In the genomic region with DNA sequence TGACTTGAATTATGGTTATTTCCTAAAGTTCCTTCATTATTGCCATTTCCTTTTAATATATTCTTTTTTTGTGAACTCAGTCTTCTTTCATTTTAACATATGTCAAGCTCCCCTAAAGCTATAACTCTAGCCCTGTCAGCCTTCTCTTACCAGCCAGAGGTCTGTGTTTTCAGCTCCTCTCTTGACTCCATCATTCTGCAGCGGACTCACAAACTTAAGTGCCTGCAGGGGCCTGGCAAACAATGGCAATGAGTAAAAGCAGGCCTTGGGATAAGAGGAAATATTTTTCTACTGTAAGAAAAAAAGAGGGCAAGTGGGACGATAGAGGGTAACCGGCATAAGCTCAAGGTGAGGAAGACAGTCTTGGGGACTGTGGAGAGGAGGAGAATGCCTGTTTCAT, we compare ENCODE assay signal across 16 cellular contexts.
DNase-seq lines count a peak whose midpoint lies in the region; ATAC-seq, FAIRE-seq and TF ChIP-seq lines count a peak whose summit lies in the region.
"Had no signal": no experiment of that assay in that cellular context is flagged by ENCODE, and none has a peak within 500 bp of the region (broad histone marks: within the 10 kb centered on the region; RNA-seq: fewer than 3 reads in every experiment).

No MANE protein-coding gene starts in this region.

- no peaks in the 10 kb centered on the region for H4K20me1 ChIP-seq in SK-N-SH (ENCODE audit: insufficient read depth)

- CTCF ChIA-PET in SK-N-SH (lab: Yijun Ruan, JAX), result interaction anchor here (0.7 kb wide), 1 partner anchor 972 kb away, joined by 3 read pairs; no protein-coding TSS in a partner anchor

- H4K91ac ChIP-seq in trophoblast cell (ENCODE audit: low read depth, low read length), result no peak overlapping the region

- peaks cover 10% of the 10 kb centered on the region for H3K9me3 Mint-ChIP-seq in endodermal cell

- TF ChIP-seq CTCF in SK-N-SH (IDR thresholded peaks at IDR 0.05) (no peak), endodermal cell (conservative IDR thresholded peaks at IDR 0.05) (no peak), foreskin fibroblast (IDR thresholded peaks at IDR 0.05; ENCODE audit: low read depth, low read length) (no peak)

- peaks cover 11% of the 10 kb centered on the region for H3K36me3 Mint-ChIP-seq in endodermal cell (ENCODE audit: low read depth)

- no peaks in the 10 kb centered on the region for H3K79me1 ChIP-seq in trophoblast cell (ENCODE audit: low read length)

- H3K27ac ChIP-seq in SK-N-SH (ENCODE audit: low read depth in 2 of 2, low read length in 1 of 2), result peak overlapping the region in 1 of 2 experiments; percentile 71; a peak in 2 of 4 replicates
- no peak overlapping the region for H3K27ac ChIP-seq in endodermal cell (ENCODE audit: low read depth, low read length)
- H3K27ac ChIP-seq in trophoblast cell (ENCODE audit: low read depth, low read length), result peak overlapping the region; percentile 78
- H3K27ac ChIP-seq: BLaER1 treated with 17β-estradiol and CSF1 and Interleukin-3, amounts not matched to agents 10 nM and 100 nM had no signal

- peaks cover 24% of the 10 kb centered on the region for H3K4me1 Mint-ChIP-seq in endodermal cell

- no peak overlapping the region for H3K4me3 ChIP-seq in SK-N-SH (ENCODE audit: low read depth in 2 of 2, low read length in 1 of 2)
- H3K4me3 ChIP-seq in endodermal cell (ENCODE audit: low read length), result no peak overlapping the region
- no peak overlapping the region for H3K4me3 ChIP-seq in trophoblast cell (ENCODE audit: low read depth, low read length)
- H3K4me3 ChIP-seq in foreskin fibroblast (ENCODE audit: low read depth in 1 of 2, low read length in 2 of 2), result no peak overlapping the region
- H3K4me3 ChIP-seq: BLaER1 treated with 17β-estradiol and CSF1 and Interleukin-3, amounts not matched to agents 10 nM and 100 nM; HAP-1 had no signal

- H3K4me1 ChIP-seq in SK-N-SH (ENCODE audit: control insufficient read depth in 1 of 2, insufficient read depth in 2 of 2, low read depth in 1 of 2, low read length in 1 of 2), result peaks cover 0 to 7% of the 10 kb centered on the region in 2 experiments; a peak in 3 of 4 replicates
- H3K4me1 ChIP-seq in endodermal cell (ENCODE audit: control insufficient read depth, insufficient read depth, low read length), result peaks cover 8% of the 10 kb centered on the region
- H3K4me1 ChIP-seq in trophoblast cell (ENCODE audit: control insufficient read depth in 1 of 2, insufficient read depth in 2 of 2, low read length in 2 of 2), result peaks cover 0 to 5% of the 10 kb centered on the region in 2 experiments

- FAIRE-seq in HTR-8/SVneo (lab: Jason Lieb, UNC), result peak; percentile 65
- FAIRE-seq: G401.6, GM12892 had no signal

- no peak overlapping the region for H4K8ac ChIP-seq in trophoblast cell (ENCODE audit: low read depth, low read length)

- H2BK120ac ChIP-seq in trophoblast cell (ENCODE audit: insufficient read depth, low read length, poor library complexity), result no peak overlapping the region

- no peaks in the 10 kb centered on the region for H3K9me3 ChIP-seq in SK-N-SH
- peaks cover 5% of the 10 kb centered on the region for H3K9me3 ChIP-seq in endodermal cell (ENCODE audit: control insufficient read depth, low read length)
- no peaks in the 10 kb centered on the region for H3K9me3 ChIP-seq in trophoblast cell (ENCODE audit: insufficient read depth, low read depth, low read length)
- H3K9me3 ChIP-seq: HAP-1 had no signal

- H3K9me2 ChIP-seq in SK-N-SH, result no peaks in the 10 kb centered on the region

- H3K14ac ChIP-seq in trophoblast cell (ENCODE audit: low read length), result no peak overlapping the region

- H3K4me3 Mint-ChIP-seq in endodermal cell, result no peak overlapping the region
- H3K4me3 Mint-ChIP-seq: CD4-positive, CD25-positive, alpha-beta regulatory T cell had no signal

- ATAC-seq in SK-N-SH treated with all-trans-retinoic acid at 6 μM for 48 hours (peak; percentile 63), HG03280 (IDR thresholded peaks at IDR 0.05; ENCODE audit: unreplicated experiment) (no peak)

- H2BK12ac ChIP-seq in trophoblast cell (ENCODE audit: low read length), result no peak overlapping the region

- H3F3A ChIP-seq in SK-N-SH (replicated peaks; ENCODE audit: insufficient read depth), result peaks cover 8% of the 10 kb centered on the region

- H3K4me2 ChIP-seq in SK-N-SH, result no peak overlapping the region
- no peak overlapping the region for H3K4me2 ChIP-seq in trophoblast cell (ENCODE audit: low read length)

- H3K27me3 ChIP-seq in SK-N-SH (ENCODE audit: insufficient read depth) (no peaks in the 10 kb centered on the region), endodermal cell (ENCODE audit: control insufficient read depth, insufficient read depth, low read length, poor library complexity, severe bottlenecking) (no peaks in the 10 kb centered on the region), trophoblast cell (ENCODE audit: insufficient read depth, low read length) (no peaks in the 10 kb centered on the region)
- H3K27me3 ChIP-seq: BLaER1 treated with 17β-estradiol and CSF1 and Interleukin-3, amounts not matched to agents 10 nM and 100 nM had no signal

- peak overlapping the region; percentile 46 for H3K27ac Mint-ChIP-seq in endodermal cell
- H3K27ac Mint-ChIP-seq: CD4-positive, CD25-positive, alpha-beta regulatory T cell had no signal

- no peak overlapping the region for H2AK5ac ChIP-seq in trophoblast cell (ENCODE audit: low read length)

- peaks cover 42% of the 10 kb centered on the region for H3K79me2 ChIP-seq in SK-N-SH (ENCODE audit: insufficient read depth)
- H3K79me2 ChIP-seq in trophoblast cell (ENCODE audit: control insufficient read depth, insufficient read depth, low read length, poor library complexity), result no peaks in the 10 kb centered on the region

- TF ChIP-seq RAD21 in SK-N-SH (IDR thresholded peaks at IDR 0.05; ENCODE audit: low read length), result no peak

- H3K27me3 Mint-ChIP-seq in endodermal cell (ENCODE audit: insufficient read depth), result no peaks in the 10 kb centered on the region
- H3K27me3 Mint-ChIP-seq: CD4-positive, CD25-positive, alpha-beta regulatory T cell had no signal

- H3K9ac ChIP-seq in SK-N-SH (no peak overlapping the region), endodermal cell (ENCODE audit: extremely low read depth, low read length, poor library complexity, severe bottlenecking) (no peak overlapping the region), trophoblast cell (ENCODE audit: low read length) (no peak overlapping the region)
- H3K9ac ChIP-seq: BLaER1 treated with 17β-estradiol and CSF1 and Interleukin-3, amounts not matched to agents 10 nM and 100 nM had no signal

- H2BK5ac ChIP-seq in trophoblast cell (ENCODE audit: low read depth, low read length, poor library complexity), result no peak overlapping the region

- no peak overlapping the region for H4K12ac ChIP-seq in trophoblast cell (ENCODE audit: low read depth, low read length)

- POLR2A ChIA-PET in SK-N-SH (lab: Yijun Ruan, JAX), result interaction anchor here (1.0 kb wide), 1 partner anchor 9 kb away, joined by 3 read pairs; no protein-coding TSS in a partner anchor

- H3K4ac ChIP-seq in trophoblast cell (ENCODE audit: low read depth, low read length), result no peak overlapping the region

- H3K18ac ChIP-seq in trophoblast cell (ENCODE audit: low read length), result no peak overlapping the region

- WGBS in SK-N-SH (ENCODE audit: low lambda C conversion rate), result 89% methylated on average over 3 of the region's 3 CpGs
- WGBS in endodermal cell (ENCODE audit: insufficient coverage in 1 of 2, insufficient read length in 1 of 2), 2 experiments, result 93 to 100% methylated on average over 2 to 3 of the region's 3 CpGs
- no CpG with 5 or more reads among the region's 3 CpGs for WGBS in trophoblast cell (ENCODE audit: extremely low coverage, insufficient coverage, insufficient read length)

- H2AFZ ChIP-seq in SK-N-SH (ENCODE audit: low read depth), result no peak overlapping the region
- H2AFZ ChIP-seq in trophoblast cell (ENCODE audit: insufficient read depth, low read length, poor library complexity), result no peak overlapping the region

- no peak for DNase-seq in SK-N-SH
- no peak for DNase-seq in HTR-8/SVneo (ENCODE audit: insufficient read length, low spot score)
- DNase-seq in endodermal cell, result no peak
- no peak for DNase-seq in trophoblast cell
- DNase-seq in Kasumi-1 (lab: John Stamatoyannopoulos, UW), result no peak
- no peak for DNase-seq in foreskin fibroblast
- DNase-seq: ACHN; CD4-positive, CD25-positive, alpha-beta regulatory T cell; DMS 273 treated with DMSO at 0.1 percent for 48 hours; DMS79 had no signal

- H3K36me3 ChIP-seq in SK-N-SH (replicated peaks in 1 of 2; ENCODE audit: control insufficient read depth in 1 of 2, insufficient read depth in 2 of 2, low read length in 1 of 2), result peaks cover 0 to 4% of the 10 kb centered on the region in 2 experiments
- H3K36me3 ChIP-seq in endodermal cell (ENCODE audit: control insufficient read depth, insufficient read depth, low read length), result peaks cover 6% of the 10 kb centered on the region
- no peaks in the 10 kb centered on the region for H3K36me3 ChIP-seq in trophoblast cell (ENCODE audit: control insufficient read depth in 1 of 2, insufficient read depth in 2 of 2, low read length in 2 of 2)
- H3K36me3 ChIP-seq: HAP-1 had no signal

- TF ChIP-seq EP300 in SK-N-SH (IDR thresholded peaks at IDR 0.05; ENCODE audit: borderline replicate concordance in 1 of 2, low read depth in 1 of 2, low read length in 1 of 2), result no peak

- no peak overlapping the region for H3K23ac ChIP-seq in trophoblast cell (ENCODE audit: low read length)

TF ChIP-seq in SK-N-SH treated with all-trans-retinoic acid at 6 μM for 48 hours, 23 proteins besides CTCF, POLR2A, EP300 and RAD21 (continues in another document):
- TF ChIP-seq ZNF565 (CRISPR knock-in tag; conservative IDR thresholded peaks at IDR 0.05; ENCODE audit: low read depth), result no peak
- no peak for TF ChIP-seq ZFP30 (CRISPR knock-in tag; IDR thresholded peaks at IDR 0.05)
- TF ChIP-seq BACH2 (CRISPR knock-in tag; IDR thresholded peaks at IDR 0.05; ENCODE audit: borderline replicate concordance), result no peak
- no peak for TF ChIP-seq GLIS3 (CRISPR knock-in tag; IDR thresholded peaks at IDR 0.05)

TF ChIP-seq in SK-N-SH, 30 proteins besides CTCF, POLR2A, EP300 and RAD21:
- TF ChIP-seq EZH2phosphoT487 (IDR thresholded peaks at IDR 0.05; ENCODE audit: borderline replicate concordance, low read depth) (no peak), ELF1 (IDR thresholded peaks at IDR 0.05) (no peak)
